Comparison of ENCODE assay signal across 1 cellular context in genomic region chr3:186411089-186411488, GRCh38.
A peak's percentile ranks its signal among the peaks of the same experiment; 100 is the strongest.
TF ChIP-seq lines count a peak whose summit lies in the region.

No MANE protein-coding gene starts in this region.

TF ChIP-seq in K562, 482 proteins besides CTCF, POLR2A, EP300 and RAD21:
- TF ChIP-seq TEAD1 (CRISPR knock-in tag; IDR thresholded peaks at IDR 0.05) (no peak), DDX20 (tag; IDR thresholded peaks at IDR 0.05; ENCODE audit: low read depth) (no peak), ZNF717 (CRISPR knock-in tag; IDR thresholded peaks at IDR 0.05) (no peak), CBFB (CRISPR knock-in tag; IDR thresholded peaks at IDR 0.05) (no peak), BCOR (IDR thresholded peaks at IDR 0.05) (peak; percentile 85), KDM1A (IDR thresholded peaks at IDR 0.05) (peak in 1 of 2 experiments; percentile 27; a peak in 1 of 4 replicates), ADNP (tag; IDR thresholded peaks at IDR 0.05) (peak; percentile 90), NCOA6 (IDR thresholded peaks at IDR 0.05) (no peak), DPF2 (IDR thresholded peaks at IDR 0.05) (no peak), MCM5 (IDR thresholded peaks at IDR 0.05; ENCODE audit: low read depth) (no peak), PTTG1 (tag; IDR thresholded peaks at IDR 0.05; ENCODE audit: low read depth) (no peak), NFYB (IDR thresholded peaks at IDR 0.05; ENCODE audit: extremely low read depth, insufficient read length) (no peak), SMARCA5 (IDR thresholded peaks at IDR 0.05) (peak; percentile 24; the same call in 1 of the 2 replicates), TRIM28 (IDR thresholded peaks at IDR 0.05) (no peak), ZNF12 (CRISPR knock-in tag; IDR thresholded peaks at IDR 0.05) (no peak), MXI1 (IDR thresholded peaks at IDR 0.05; ENCODE audit: low read depth, low read length) (no peak), FIP1L1 (IDR thresholded peaks at IDR 0.05; ENCODE audit: low read depth, low read length, poor library complexity, severe bottlenecking) (no peak), ZNF589 (CRISPR knock-in tag; IDR thresholded peaks at IDR 0.05; ENCODE audit: low read depth) (no peak), CEBPG (CRISPR knock-in tag; IDR thresholded peaks at IDR 0.05) (no peak), CEBPG (tag; conservative IDR thresholded peaks at IDR 0.05 in 1 of 2, IDR thresholded peaks at IDR 0.05 in 1 of 2) (no peak), ILK (tag; IDR thresholded peaks at IDR 0.05; ENCODE audit: borderline replicate concordance, low read depth) (no peak), SNAPC5 (CRISPR knock-in tag; IDR thresholded peaks at IDR 0.05) (no peak), ZNF384 (IDR thresholded peaks at IDR 0.05; ENCODE audit: low read depth, low read length) (no peak), HMBOX1 (IDR thresholded peaks at IDR 0.05) (no peak), EP400 (IDR thresholded peaks at IDR 0.05) (no peak), RBM17 (IDR thresholded peaks at IDR 0.05; ENCODE audit: borderline replicate concordance, low read depth, low read length) (no peak), E2F3 (CRISPR knock-in tag; IDR thresholded peaks at IDR 0.05) (no peak), SPI1 (IDR thresholded peaks at IDR 0.05; ENCODE audit: borderline replicate concordance, low read depth, low read length) (no peak), HNRNPLL (IDR thresholded peaks at IDR 0.05; ENCODE audit: low read depth, low read length, poor library complexity, severe bottlenecking) (no peak), ZBTB12 (CRISPR knock-in tag; IDR thresholded peaks at IDR 0.05) (no peak), NCOR1 (IDR thresholded peaks at IDR 0.05) (no peak), SNRNP70 (optimal IDR thresholded peaks at IDR 0.05; ENCODE audit: low read depth, low read length) (no peak), IFI16 (CRISPR knock-in tag; IDR thresholded peaks at IDR 0.05) (no peak), JUND (IDR thresholded peaks at IDR 0.05; ENCODE audit: borderline replicate concordance, low read depth, low read length) (no peak), JUND (tag; IDR thresholded peaks at IDR 0.05; ENCODE audit: borderline replicate concordance, low read depth, low read length) (no peak), RBM25 (IDR thresholded peaks at IDR 0.05; ENCODE audit: low read depth, low read length, severe bottlenecking) (peak; percentile 95), ZNF311 (CRISPR knock-in tag; IDR thresholded peaks at IDR 0.05) (no peak), ETV5 (CRISPR knock-in tag; IDR thresholded peaks at IDR 0.05; ENCODE audit: low read depth) (no peak), KDM5B (IDR thresholded peaks at IDR 0.05; ENCODE audit: insufficient replicate concordance, low read depth, low read length) (no peak), RBM39 (optimal IDR thresholded peaks at IDR 0.05; ENCODE audit: low read depth, low read length) (no peak), XRCC3 (IDR thresholded peaks at IDR 0.05) (no peak), SIRT6 (IDR thresholded peaks at IDR 0.05; ENCODE audit: low read depth, low read length) (no peak), ZFP36 (IDR thresholded peaks at IDR 0.05; ENCODE audit: low read depth, low read length, partially characterized antibody) (peak; percentile 96), RCOR1 (IDR thresholded peaks at IDR 0.05; ENCODE audit: borderline replicate concordance in 1 of 2, low read depth in 2 of 2, low read length in 2 of 2) (peak in 1 of 2 experiments; percentile 24; a peak in 1 of 4 replicates), YY1 (IDR thresholded peaks at IDR 0.05; ENCODE audit: borderline replicate concordance in 1 of 3, control insufficient read depth in 1 of 3, extremely low read depth in 1 of 3, insufficient read depth in 3 of 3, insufficient read length in 1 of 3, insufficient replicate concordance in 2 of 3, low read depth in 1 of 3, low read length in 2 of 3) (no peak), ZNF316 (IDR thresholded peaks at IDR 0.05) (no peak), RHOXF2B (CRISPR knock-in tag; conservative IDR thresholded peaks at IDR 0.05) (no peak), HNRNPH1 (optimal IDR thresholded peaks at IDR 0.05; ENCODE audit: low read depth, low read length) (no peak)
- TF ChIP-seq, protein P1, sequence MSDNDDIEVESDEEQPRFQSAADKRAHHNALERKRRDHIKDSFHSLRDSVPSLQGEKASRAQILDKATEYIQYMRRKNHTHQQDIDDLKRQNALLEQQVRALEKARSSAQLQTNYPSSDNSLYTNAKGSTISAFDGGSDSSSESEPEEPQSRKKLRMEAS (CRISPR knock-in tag; IDR thresholded peaks at IDR 0.05), result no peak
- TF ChIP-seq, protein P2, sequence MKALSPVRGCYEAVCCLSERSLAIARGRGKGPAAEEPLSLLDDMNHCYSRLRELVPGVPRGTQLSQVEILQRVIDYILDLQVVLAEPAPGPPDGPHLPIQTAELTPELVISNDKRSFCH (CRISPR knock-in tag; IDR thresholded peaks at IDR 0.05), result no peak
- TF ChIP-seq, protein P2 (tag; IDR thresholded peaks at IDR 0.05), result no peak
- TF ChIP-seq, protein P3, sequence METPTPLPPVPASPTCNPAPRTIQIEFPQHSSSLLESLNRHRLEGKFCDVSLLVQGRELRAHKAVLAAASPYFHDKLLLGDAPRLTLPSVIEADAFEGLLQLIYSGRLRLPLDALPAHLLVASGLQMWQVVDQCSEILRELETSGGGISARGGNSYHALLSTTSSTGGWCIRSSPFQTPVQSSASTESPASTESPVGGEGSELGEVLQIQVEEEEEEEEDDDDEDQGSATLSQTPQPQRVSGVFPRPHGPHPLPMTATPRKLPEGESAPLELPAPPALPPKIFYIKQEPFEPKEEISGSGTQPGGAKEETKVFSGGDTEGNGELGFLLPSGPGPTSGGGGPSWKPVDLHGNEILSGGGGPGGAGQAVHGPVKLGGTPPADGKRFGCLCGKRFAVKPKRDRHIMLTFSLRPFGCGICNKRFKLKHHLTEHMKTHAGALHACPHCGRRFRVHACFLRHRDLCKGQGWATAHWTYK (CRISPR knock-in tag; IDR thresholded peaks at IDR 0.05), result no peak
